Comparison of ENCODE assay signal across 27 cellular contexts in the genomic region with DNA sequence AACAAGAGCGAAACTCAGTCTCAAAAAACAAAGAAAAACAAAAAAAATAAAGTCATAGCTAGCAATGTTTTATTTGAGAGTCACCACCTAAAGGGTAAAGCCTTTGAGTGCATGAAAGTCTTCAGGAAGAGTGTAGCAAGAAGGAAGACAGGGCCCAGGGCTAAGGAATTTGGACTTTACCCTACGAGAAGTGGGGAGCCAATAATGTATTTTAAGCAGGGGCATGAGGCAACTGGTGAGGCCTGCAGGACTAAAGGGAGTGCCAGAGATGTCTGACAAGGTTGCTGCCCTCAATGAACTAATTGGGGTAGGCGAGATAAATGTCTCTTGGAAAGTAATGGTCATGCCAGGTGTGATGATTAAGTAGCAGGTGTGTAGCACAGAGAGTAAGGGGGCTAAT. TPM values are rescaled to one million over a fixed set of nuclear protein-coding genes. Genes with fewer than 3 reads are reported as not detected.
"Had no signal": no experiment of that assay in that cellular context is flagged by ENCODE, and none has a peak within 500 bp of the region (broad histone marks: within the 10 kb centered on the region; RNA-seq: fewer than 3 reads in every experiment).

No MANE protein-coding gene starts in this region.

- ATAC-seq: activated CD4-positive, CD25-positive, alpha-beta regulatory T cell treated with anti-CD3 and anti-CD28 coated beads, Interleukin-2, amount 50 U/mL, for 24 hours; activated CD8-positive, alpha-beta T cell treated with anti-CD3 and anti-CD28 coated beads for 36 hours; body of pancreas; K562; T-helper 17 cell had no signal

- H3K27ac ChIP-seq: ascending aorta, body of pancreas had no signal

- H3K36me3 Mint-ChIP-seq: activated naive CD4-positive, alpha-beta T cell treated with anti-CD3 and anti-CD28 coated beads, Interleukin-2, amount 50 U/mL, for 24 hours had no signal

- DNase-seq: activated CD4-positive, alpha-beta T cell treated with anti-CD3 and anti-CD28 coated beads for 4 hours; activated CD8-positive, alpha-beta memory T cell treated with anti-CD3 and anti-CD28 coated beads, Interleukin-2, amount 50 U/mL, for 48 hours; activated CD8-positive, alpha-beta T cell treated with anti-CD3 and anti-CD28 coated beads for 36 hours; activated effector memory CD4-positive, alpha-beta T cell treated with Interleukin-2 at 50 U/mL for 16 hours; activated naive CD4-positive, alpha-beta T cell; activated T-cell treated with anti-CD3 and anti-CD28 coated beads, Interleukin-2, amount 50 U/mL, for 1 hour; body of pancreas; central memory CD4-positive, alpha-beta T cell; Karpas-422; NCI-H1694; NCI-H2029; NCI-H2107; NCI-H345; NCI-H510A; NCI-H526 treated with DMSO at 0.1 percent for 48 hours; NCI-H82; SIG-M5; T-helper 17 cell; T-helper 9 cell had no signal

- H3K4me1 Mint-ChIP-seq: activated naive CD4-positive, alpha-beta T cell treated with anti-CD3 and anti-CD28 coated beads, Interleukin-2, amount 50 U/mL, for 24 hours; T-helper 17 cell had no signal

- H3K4me3 Mint-ChIP-seq: activated CD8-positive, alpha-beta T cell treated with anti-CD3 and anti-CD28 coated beads for 36 hours; activated naive CD4-positive, alpha-beta T cell treated with anti-CD3 and anti-CD28 coated beads, Interleukin-2, amount 50 U/mL, for 24 hours; activated T-helper 1 cell treated with anti-CD3 and anti-CD28 coated beads, Interleukin-12 subunit alpha, Interleukin-12 subunit beta, Interleukin-2, Interleukin-4 antibody, amounts not matched to agents 30 ng/mL and 10 ng/mL and 1 ng/mL, durations not matched to agents 14 hours and 24 hours and 36 hours; T-helper 17 cell had no signal

- H3K4me1 ChIP-seq: ascending aorta had no signal

- H3K36me3 ChIP-seq: ascending aorta had no signal

- H3K9me3 ChIP-seq: ascending aorta, body of pancreas had no signal

- H3K9me3 Mint-ChIP-seq: activated CD8-positive, alpha-beta T cell treated with anti-CD3 and anti-CD28 coated beads for 36 hours; activated naive CD4-positive, alpha-beta T cell treated with anti-CD3 and anti-CD28 coated beads, Interleukin-2, amount 50 U/mL, for 24 hours had no signal

- H3K27me3 ChIP-seq: ascending aorta, body of pancreas had no signal

- H3K27ac Mint-ChIP-seq: activated CD8-positive, alpha-beta T cell treated with anti-CD3 and anti-CD28 coated beads for 36 hours; activated naive CD4-positive, alpha-beta T cell treated with anti-CD3 and anti-CD28 coated beads, Interleukin-2, amount 50 U/mL, for 24 hours; activated T-helper 1 cell treated with anti-CD3 and anti-CD28 coated beads, Interleukin-12 subunit alpha, Interleukin-12 subunit beta, Interleukin-2, Interleukin-4 antibody, amounts not matched to agents 30 ng/mL and 10 ng/mL and 1 ng/mL, durations not matched to agents 14 hours and 24 hours and 36 hours; T-helper 17 cell had no signal

- H3K27me3 Mint-ChIP-seq: activated naive CD4-positive, alpha-beta T cell treated with anti-CD3 and anti-CD28 coated beads, Interleukin-2, amount 50 U/mL, for 24 hours had no signal

- H3K4me3 ChIP-seq: ascending aorta, body of pancreas, K562 had no signal

RNA-seq across cellular contexts. Expression of a gene that starts 31.7 kb away (rescaled TPM):
- total RNA-seq: activated CD8-positive, alpha-beta T cell treated with anti-CD3 and anti-CD28 coated beads for 36 hours; activated T-helper 1 cell treated with anti-CD3 and anti-CD28 coated beads, Interleukin-12 subunit alpha, Interleukin-12 subunit beta, Interleukin-2, Interleukin-4 antibody, amounts not matched to agents 30 ng/mL and 10 ng/mL and 1 ng/mL, durations not matched to agents 14 hours and 24 hours and 36 hours; ascending aorta; bronchial epithelial cell; OCI-LY7; RPMI7951; T-helper 17 cell had no signal
